Comparison of ENCODE assay signal across 20 cellular contexts in the genomic region with DNA sequence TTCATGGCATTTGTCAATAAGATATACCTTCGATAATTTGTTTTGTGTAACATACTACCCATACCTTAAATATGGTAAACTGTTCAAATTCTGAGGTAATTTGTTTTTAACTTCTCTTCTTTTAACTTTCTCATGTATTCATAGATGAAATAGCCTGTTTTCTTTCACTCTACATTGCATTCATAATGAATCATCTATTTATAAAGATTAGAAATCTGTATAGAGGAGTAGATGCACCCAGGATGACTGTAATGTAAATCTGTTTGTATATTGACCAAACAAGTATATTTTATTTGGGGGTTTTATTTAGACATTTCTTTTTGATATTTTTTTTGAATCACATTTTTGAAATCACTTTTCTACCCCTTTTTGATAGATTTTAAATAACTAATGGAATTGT.
DNase-seq lines count a peak whose midpoint lies in the region; ATAC-seq, FAIRE-seq and TF ChIP-seq lines count a peak whose summit lies in the region.
"Had no signal": no experiment of that assay in that cellular context is flagged by ENCODE, and none has a peak within 500 bp of the region (broad histone marks: within the 10 kb centered on the region; RNA-seq: fewer than 3 reads in every experiment).

No MANE protein-coding gene starts in this region.

- TF ChIP-seq EP300 in SK-N-SH (IDR thresholded peaks at IDR 0.05; ENCODE audit: borderline replicate concordance in 1 of 2, low read depth in 1 of 2, low read length in 1 of 2) (no peak), stomach (IDR thresholded peaks at IDR 0.05) (no peak)

- peaks cover 0 to 8% of the 10 kb centered on the region in 2 experiments; a peak in 2 of 4 replicates for H3K4me1 ChIP-seq in SK-N-SH (ENCODE audit: control insufficient read depth in 1 of 2, insufficient read depth in 2 of 2, low read depth in 1 of 2, low read length in 1 of 2)
- peaks cover 12% of the 10 kb centered on the region for H3K4me1 ChIP-seq in RWPE2 (ENCODE audit: insufficient read depth, poor library complexity, severe bottlenecking)
- H3K4me1 ChIP-seq in foreskin keratinocyte: no peaks in the 10 kb centered on the region
- peaks cover 0 to 43% (median 14%) of the 10 kb centered on the region in 4 donors for H3K4me1 ChIP-seq in stomach
- H3K4me1 ChIP-seq: BLaER1 had no signal

- H3K4me3 ChIP-seq in SK-N-SH (ENCODE audit: low read depth in 2 of 2, low read length in 1 of 2) (no peak overlapping the region), RWPE2 (ENCODE audit: severe bottlenecking) (no peak overlapping the region), stomach (no peak overlapping the region)
- H3K4me3 ChIP-seq: BLaER1, HAP-1 had no signal

- TF ChIP-seq CTCF in SK-N-SH (IDR thresholded peaks at IDR 0.05) (no peak), RWPE2 (IDR thresholded peaks at IDR 0.05; ENCODE audit: poor library complexity, severe bottlenecking) (no peak), foreskin keratinocyte (conservative IDR thresholded peaks at IDR 0.05) (no peak), glutamatergic neuron (IDR thresholded peaks at IDR 0.05; ENCODE audit: partially characterized antibody, unreplicated experiment) (no peak), stomach (IDR thresholded peaks at IDR 0.05) (no peak)

- TF ChIP-seq POLR2A in stomach (IDR thresholded peaks at IDR 0.05): no peak

- FAIRE-seq in urothelium cell line (lab: Jason Lieb, UNC): no peak
- FAIRE-seq: G401.6, GM12891, GM19239 had no signal

- H3K36me3 ChIP-seq in SK-N-SH (replicated peaks in 1 of 2; ENCODE audit: control insufficient read depth in 1 of 2, insufficient read depth in 2 of 2, low read length in 1 of 2) (no peaks in the 10 kb centered on the region), RWPE2 (ENCODE audit: low read depth) (no peaks in the 10 kb centered on the region; the same call in 1 of the 2 replicates), stomach (peaks cover 0 to 17% (median 2%) of the 10 kb centered on the region in 4 donors)
- H3K36me3 ChIP-seq: HAP-1 had no signal

- no peak overlapping the region for H3K9ac ChIP-seq in SK-N-SH
- H3K9ac ChIP-seq: BLaER1 had no signal

- intact Hi-C loops in stomach (cut with DNase I; ENCODE audit: low total_unique reads): no loop called here

- H4K20me1 ChIP-seq in SK-N-SH (ENCODE audit: insufficient read depth): no peaks in the 10 kb centered on the region
- H4K20me1 ChIP-seq: BLaER1 had no signal

- H3K79me2 ChIP-seq in SK-N-SH (ENCODE audit: insufficient read depth): no peaks in the 10 kb centered on the region

- H3K4me3 Mint-ChIP-seq in glutamatergic neuron (ENCODE audit: unreplicated experiment): no peak overlapping the region
- H3K4me3 Mint-ChIP-seq: CD14-positive monocyte; CD4-positive, alpha-beta memory T cell had no signal

- no peak overlapping the region for H3K27ac ChIP-seq in SK-N-SH (ENCODE audit: low read depth in 2 of 2, low read length in 1 of 2)
- no peak overlapping the region for H3K27ac ChIP-seq in RWPE2 (ENCODE audit: poor library complexity, severe bottlenecking)
- H3K27ac ChIP-seq in foreskin keratinocyte: peak overlapping the region; percentile 19
- no peak overlapping the region for H3K27ac ChIP-seq in stomach
- H3K27ac ChIP-seq: BLaER1, HL-60 had no signal

- POLR2A ChIA-PET in SK-N-SH (lab: Yijun Ruan, JAX): no interaction called here

- H3K27me3 ChIP-seq in SK-N-SH (ENCODE audit: insufficient read depth) (no peaks in the 10 kb centered on the region), RWPE2 (ENCODE audit: insufficient read depth, poor library complexity, severe bottlenecking) (no peaks in the 10 kb centered on the region), foreskin keratinocyte (no peaks in the 10 kb centered on the region), stomach (no peaks in the 10 kb centered on the region)
- H3K27me3 ChIP-seq: BLaER1 had no signal

- TF ChIP-seq RAD21 in SK-N-SH (IDR thresholded peaks at IDR 0.05; ENCODE audit: low read length): no peak

- no peak overlapping the region for H3K4me2 ChIP-seq in SK-N-SH
- H3K4me2 ChIP-seq: BLaER1 had no signal

- no peaks in the 10 kb centered on the region for H3K9me2 ChIP-seq in SK-N-SH

- CTCF ChIA-PET in SK-N-SH (lab: Yijun Ruan, JAX): no interaction called here

- ATAC-seq in SK-N-SH treated with all-trans-retinoic acid at 6 μM for 48 hours: no peak
- ATAC-seq in RWPE2 (ENCODE audit: low read depth): peak; percentile 48; the same call in 1 of the 3 replicates
- no peak for ATAC-seq in foreskin keratinocyte

- no peaks in the 10 kb centered on the region for H3F3A ChIP-seq in SK-N-SH (replicated peaks; ENCODE audit: insufficient read depth)

- DNase-seq in SK-N-SH (no peak), RWPE2 (ENCODE audit: low spot score) (no peak), foreskin keratinocyte (no peak), glutamatergic neuron (no peak), urothelium cell line (ENCODE audit: low spot score) (no peak), stomach (no peak)
- DNase-seq in effector CD4-positive, alpha-beta T cell: no peak
- DNase-seq: 8988T; CD4-positive, alpha-beta memory T cell; DMS153; DND-41; EL had no signal

- no peak overlapping the region for H2AFZ ChIP-seq in SK-N-SH (ENCODE audit: low read depth)

- H3K27me3 Mint-ChIP-seq in glutamatergic neuron (ENCODE audit: unreplicated experiment): no peaks in the 10 kb centered on the region
- H3K27me3 Mint-ChIP-seq: CD4-positive, alpha-beta memory T cell had no signal

- 85% methylated on average over 1 of the region's 1 CpG for WGBS in SK-N-SH (ENCODE audit: low lambda C conversion rate)
- 70 to 88% (median 83%) methylated on average over 1 of the region's 1 CpG for WGBS in stomach, 5 donors

- H3K36me3 Mint-ChIP-seq in glutamatergic neuron (ENCODE audit: unreplicated experiment): no peaks in the 10 kb centered on the region
- H3K36me3 Mint-ChIP-seq: CD14-positive monocyte had no signal

- no peaks in the 10 kb centered on the region for H3K9me3 Mint-ChIP-seq in glutamatergic neuron (ENCODE audit: unreplicated experiment)
- H3K9me3 Mint-ChIP-seq: CD14-positive monocyte; CD4-positive, alpha-beta memory T cell had no signal

- H3K27ac Mint-ChIP-seq in glutamatergic neuron (ENCODE audit: unreplicated experiment): no peak overlapping the region
- H3K27ac Mint-ChIP-seq: CD14-positive monocyte; CD4-positive, alpha-beta memory T cell had no signal

- no peaks in the 10 kb centered on the region for H3K4me1 Mint-ChIP-seq in glutamatergic neuron (ENCODE audit: low read depth, unreplicated experiment)

- H3K9me3 ChIP-seq in SK-N-SH (no peaks in the 10 kb centered on the region), RWPE2 (ENCODE audit: severe bottlenecking) (no peaks in the 10 kb centered on the region), stomach (no peaks in the 10 kb centered on the region)
- H3K9me3 ChIP-seq: BLaER1, HAP-1 had no signal

TF ChIP-seq in SK-N-SH treated with all-trans-retinoic acid at 6 μM for 48 hours, 23 proteins besides CTCF, POLR2A, EP300 and RAD21:
- TF ChIP-seq TCF4 (CRISPR knock-in tag; IDR thresholded peaks at IDR 0.05; ENCODE audit: borderline replicate concordance) (no peak), ISL1 (CRISPR knock-in tag; IDR thresholded peaks at IDR 0.05) (0 out of 2 replicates have a peak, but pooled peaks have one; percentile 26)

TF ChIP-seq in SK-N-SH, 30 proteins besides CTCF, POLR2A, EP300 and RAD21:
- TF ChIP-seq EZH2phosphoT487 (IDR thresholded peaks at IDR 0.05; ENCODE audit: borderline replicate concordance, low read depth) (no peak), CHD2 (IDR thresholded peaks at IDR 0.05; ENCODE audit: low read length, partially characterized antibody) (no peak), GATA2 (CRISPR knock-in tag; IDR thresholded peaks at IDR 0.05) (no peak), JUND (IDR thresholded peaks at IDR 0.05) (no peak), FOXJ3 (CRISPR knock-in tag; IDR thresholded peaks at IDR 0.05) (no peak), NFIC (IDR thresholded peaks at IDR 0.05; ENCODE audit: borderline replicate concordance) (no peak), ELF1 (IDR thresholded peaks at IDR 0.05) (no peak), TEAD4 (IDR thresholded peaks at IDR 0.05; ENCODE audit: borderline replicate concordance, insufficient read depth) (no peak), NRF1 (IDR thresholded peaks at IDR 0.05; ENCODE audit: low read depth, low read length) (no peak), TCF12 (IDR thresholded peaks at IDR 0.05) (no peak), SIN3A (IDR thresholded peaks at IDR 0.05; ENCODE audit: borderline replicate concordance, low read depth, low read length) (no peak)
- TF ChIP-seq, protein P1, sequence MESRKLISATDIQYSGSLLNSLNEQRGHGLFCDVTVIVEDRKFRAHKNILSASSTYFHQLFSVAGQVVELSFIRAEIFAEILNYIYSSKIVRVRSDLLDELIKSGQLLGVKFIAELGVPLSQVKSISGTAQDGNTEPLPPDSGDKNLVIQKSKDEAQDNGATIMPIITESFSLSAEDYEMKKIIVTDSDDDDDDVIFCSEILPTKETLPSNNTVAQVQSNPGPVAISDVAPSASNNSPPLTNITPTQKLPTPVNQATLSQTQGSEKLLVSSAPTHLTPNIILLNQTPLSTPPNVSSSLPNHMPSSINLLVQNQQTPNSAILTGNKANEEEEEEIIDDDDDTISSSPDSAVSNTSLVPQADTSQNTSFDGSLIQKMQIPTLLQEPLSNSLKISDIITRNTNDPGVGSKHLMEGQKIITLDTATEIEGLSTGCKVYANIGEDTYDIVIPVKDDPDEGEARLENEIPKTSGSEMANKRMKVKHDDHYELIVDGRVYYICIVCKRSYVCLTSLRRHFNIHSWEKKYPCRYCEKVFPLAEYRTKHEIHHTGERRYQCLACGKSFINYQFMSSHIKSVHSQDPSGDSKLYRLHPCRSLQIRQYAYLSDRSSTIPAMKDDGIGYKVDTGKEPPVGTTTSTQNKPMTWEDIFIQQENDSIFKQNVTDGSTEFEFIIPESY (IDR thresholded peaks at IDR 0.05; ENCODE audit: borderline replicate concordance, low read depth): no peak
